ENCODE assay signal across 12 cellular contexts in the genomic region with DNA sequence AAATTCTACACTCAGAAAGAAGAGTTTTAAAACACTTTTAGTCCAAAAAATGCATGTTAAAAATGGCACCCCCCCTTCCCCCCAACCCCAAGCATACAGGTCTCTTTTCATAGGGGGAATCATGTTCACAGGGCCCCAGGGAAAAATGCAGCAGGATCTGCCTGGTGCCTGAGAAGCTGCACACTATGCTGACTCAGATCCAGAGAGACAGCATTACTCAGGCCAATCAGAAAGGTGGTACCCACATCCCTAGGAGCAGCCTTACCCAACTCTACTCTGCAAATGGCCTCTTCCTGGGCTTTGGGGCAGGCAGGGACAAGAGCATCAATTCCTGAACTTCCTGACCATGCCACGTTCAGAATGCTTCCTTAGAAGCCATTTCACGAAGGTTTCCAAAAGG.
DNase-seq lines count a peak whose midpoint lies in the region; ATAC-seq, FAIRE-seq and TF ChIP-seq lines count a peak whose summit lies in the region.
"Had no signal": no experiment of that assay in that cellular context is flagged by ENCODE, and none has a peak within 500 bp of the region (broad histone marks: within the 10 kb centered on the region; RNA-seq: fewer than 3 reads in every experiment).

No MANE protein-coding gene starts in this region.

- TF ChIP-seq CTCF in CD14-positive monocyte (IDR thresholded peaks at IDR 0.05) (no peak), RWPE2 (IDR thresholded peaks at IDR 0.05; ENCODE audit: poor library complexity, severe bottlenecking) (no peak), fibroblast of the aortic adventitia (IDR thresholded peaks at IDR 0.05; ENCODE audit: insufficient read depth, low read length) (no peak), lower lobe of right lung (IDR thresholded peaks at IDR 0.05) (no peak), chondrocyte (IDR thresholded peaks at IDR 0.05) (no peak)

- H3K4me3 ChIP-seq in RWPE2 (ENCODE audit: severe bottlenecking), result no peak overlapping the region
- H3K4me3 ChIP-seq in fibroblast of the aortic adventitia (ENCODE audit: low read depth, low read length), result no peak overlapping the region
- H3K4me3 ChIP-seq in lower lobe of right lung, result no peak overlapping the region
- H3K4me3 ChIP-seq: PC-9 had no signal

- DNase-seq in CD14-positive monocyte (ENCODE audit: low spot score), result no peak
- DNase-seq in GM18507 (ENCODE audit: extremely low spot score, insufficient read length, low read depth), result no peak
- DNase-seq in RWPE2 (ENCODE audit: low spot score), result no peak
- peak; percentile 39 for DNase-seq in fibroblast of the aortic adventitia (ENCODE audit: low read depth)
- DNase-seq in lower lobe of right lung, result no peak
- no peak for DNase-seq in chondrocyte (ENCODE audit: low spot score)
- DNase-seq in superior temporal gyrus (ENCODE audit: extremely low spot score), result no peak
- DNase-seq: NCI-H2081, PC-9, WERI-Rb-1 had no signal

- TF ChIP-seq POLR2A in GM18505 (IDR thresholded peaks at IDR 0.05; ENCODE audit: borderline replicate concordance, extremely low read depth, insufficient read depth, insufficient read length), result no peak

- H3K27me3 Mint-ChIP-seq in CD14-positive monocyte (ENCODE audit: low read depth in 3 of 3) (no peaks in the 10 kb centered on the region), chondrocyte (ENCODE audit: low read depth) (no peaks in the 10 kb centered on the region)
- H3K27me3 Mint-ChIP-seq: activated naive CD4-positive, alpha-beta T cell treated with anti-CD3 and anti-CD28 coated beads, Interleukin-2, amount 50 U/mL, for 24 hours had no signal

- no peaks in the 10 kb centered on the region for H3K27me3 ChIP-seq in RWPE2 (ENCODE audit: insufficient read depth, poor library complexity, severe bottlenecking)
- H3K27me3 ChIP-seq in lower lobe of right lung (ENCODE audit: low read depth), result no peaks in the 10 kb centered on the region

- H3K36me3 ChIP-seq in RWPE2 (ENCODE audit: low read depth) (no peaks in the 10 kb centered on the region), lower lobe of right lung (no peaks in the 10 kb centered on the region)
- H3K36me3 ChIP-seq: WERI-Rb-1 had no signal

- peaks cover 27% of the 10 kb centered on the region for H3K4me1 ChIP-seq in RWPE2 (ENCODE audit: insufficient read depth, poor library complexity, severe bottlenecking)
- H3K4me1 ChIP-seq in lower lobe of right lung, result peaks cover 46% of the 10 kb centered on the region

- ATAC-seq in RWPE2 (ENCODE audit: low read depth) (peak; percentile 72), lower lobe of right lung (no peak), GM18505 (IDR thresholded peaks at IDR 0.05; ENCODE audit: unreplicated experiment) (no peak)

- peak; percentile 89 for FAIRE-seq in GM18507 (lab: Jason Lieb, UNC)

- H3K4me1 Mint-ChIP-seq in CD14-positive monocyte (peaks cover 65% of the 10 kb centered on the region), chondrocyte (ENCODE audit: low read depth) (peaks cover 10% of the 10 kb centered on the region)

- H3K9me3 ChIP-seq in RWPE2 (ENCODE audit: severe bottlenecking) (no peaks in the 10 kb centered on the region), lower lobe of right lung (no peaks in the 10 kb centered on the region)

- intact Hi-C loops in CD14-positive monocyte (cut with micrococcal nuclease), result loop anchor here (5.0 to 10.0 kb wide), 4 partner anchors 32 to 235 kb away; no protein-coding TSS in a partner anchor
- intact Hi-C loops in lower lobe of right lung (cut with DNase I), result no loop called here

- H3K4me3 Mint-ChIP-seq in CD14-positive monocyte, result peak overlapping the region in 1 of 2 donors; percentile 31
- no peak overlapping the region for H3K4me3 Mint-ChIP-seq in chondrocyte (ENCODE audit: unreplicated experiment)

- H3K9me3 Mint-ChIP-seq in CD14-positive monocyte (peaks cover 0 to 4% (median 0%) of the 10 kb centered on the region in 7 donors), chondrocyte (ENCODE audit: low read depth) (peaks cover 5% of the 10 kb centered on the region)
- H3K9me3 Mint-ChIP-seq: activated naive CD4-positive, alpha-beta T cell treated with anti-CD3 and anti-CD28 coated beads, Interleukin-2, amount 50 U/mL, for 24 hours had no signal

- no peak overlapping the region for H3K27ac ChIP-seq in RWPE2 (ENCODE audit: poor library complexity, severe bottlenecking)
- no peak overlapping the region for H3K27ac ChIP-seq in lower lobe of right lung
- H3K27ac ChIP-seq: PC-9, WERI-Rb-1 had no signal

- H3K27ac Mint-ChIP-seq in CD14-positive monocyte (peak overlapping the region; percentile 6 to 91 (median 79)), chondrocyte (ENCODE audit: unreplicated experiment) (no peak overlapping the region)
- H3K27ac Mint-ChIP-seq: activated naive CD4-positive, alpha-beta T cell treated with anti-CD3 and anti-CD28 coated beads, Interleukin-2, amount 50 U/mL, for 24 hours had no signal

- H3K36me3 Mint-ChIP-seq in CD14-positive monocyte, result no peaks in the 10 kb centered on the region
- H3K36me3 Mint-ChIP-seq in chondrocyte (ENCODE audit: low read depth), result no peaks in the 10 kb centered on the region
